Comparison of ENCODE assay signal across 17 cellular contexts in genomic region chr3:52136513-52136912, GRCh38. TPM values are rescaled to one million over a fixed set of nuclear protein-coding genes. Genes with fewer than 3 reads are reported as not detected.
DNase-seq lines count a peak whose midpoint lies in the region; ATAC-seq, FAIRE-seq and TF ChIP-seq lines count a peak whose summit lies in the region.
"Had no signal": no experiment of that assay in that cellular context is flagged by ENCODE, and none has a peak within 500 bp of the region (broad histone marks: within the 10 kb centered on the region; RNA-seq: fewer than 3 reads in every experiment).

No MANE protein-coding gene starts in this region.

- TF ChIP-seq CTCF in liver (IDR thresholded peaks at IDR 0.05; ENCODE audit: low read depth, low read length, missing input control) (no peak), HepG2 (CRISPR knock-in tag; IDR thresholded peaks at IDR 0.05) (no peak), osteoblast (IDR thresholded peaks at IDR 0.05; ENCODE audit: extremely low read depth, low read depth, low read length) (no peak), vagina (IDR thresholded peaks at IDR 0.05) (no peak)

- FAIRE-seq in HepG2 (lab: Jason Lieb, UNC) = no peak
- FAIRE-seq: D721Med, H1 had no signal

- no peak for TF ChIP-seq EP300 in HepG2 (IDR thresholded peaks at IDR 0.05; ENCODE audit: low read depth in 2 of 2, low read length in 2 of 2)
- no peak for TF ChIP-seq EP300 in HepG2 (CRISPR knock-in tag; IDR thresholded peaks at IDR 0.05; ENCODE audit: borderline replicate concordance)

- in situ Hi-C loops in HepG2 (cut with HindIII; ENCODE audit: extremely low pct_ligation_motif_present, low pct_unique_long_range_greater_than_20kb) = loop anchor here (5.0 kb wide), 1 partner anchor 79 kb away; the partner anchor contains the start of gene DUSP7

- WGBS in liver = 63% methylated on average over 9 of the region's 9 CpGs
- 97% methylated on average over 9 of the region's 9 CpGs for WGBS in HepG2 (ENCODE audit: low lambda C conversion rate)

- BruUV-seq in HepG2 (replicated peaks; lab: Mats Ljungman, UMichigan) = no TSS peak

- no peak for TF ChIP-seq POLR2A in HepG2 (IDR thresholded peaks at IDR 0.05; ENCODE audit: insufficient read depth in 1 of 2, low read depth in 2 of 2, low read length in 2 of 2)
- no peak for TF ChIP-seq POLR2A in vagina (IDR thresholded peaks at IDR 0.05)

- H3K27ac ChIP-seq in liver (ENCODE audit: low read depth in 1 of 2, low read length in 2 of 2) (no peak overlapping the region), HepG2 (ENCODE audit: extremely low read length, insufficient read depth, low read length) (no peak overlapping the region), osteoblast (ENCODE audit: low read depth, low read length) (peak overlapping the region; percentile 3), vagina (peak overlapping the region; percentile 54)
- H3K27ac ChIP-seq in effector memory CD4-positive, alpha-beta T cell (ENCODE audit: insufficient read depth, low read length, poor library complexity, severe bottlenecking) = no peak overlapping the region
- H3K27ac ChIP-seq: hepatocyte had no signal

- CTCF ChIA-PET in HepG2 (lab: Yijun Ruan, JAX; ENCODE audit: low intra/inter-chr PET ratio, low total read pairs) = no interaction called here

- TF ChIP-seq RAD21 in liver (IDR thresholded peaks at IDR 0.05) (no peak), HepG2 (CRISPR knock-in tag; IDR thresholded peaks at IDR 0.05) (no peak)

- no peak overlapping the region for H2AFZ ChIP-seq in HepG2 (ENCODE audit: low read length)
- H2AFZ ChIP-seq in osteoblast (ENCODE audit: low read length) = peak overlapping the region; percentile 80
- H2AFZ ChIP-seq: hepatocyte had no signal

- H4K20me1 ChIP-seq in HepG2 (ENCODE audit: insufficient read depth, low read length) (no peaks in the 10 kb centered on the region), osteoblast (ENCODE audit: insufficient read depth, low read length) (peaks cover 4% of the 10 kb centered on the region)

- POLR2A ChIA-PET in HepG2 (lab: Yijun Ruan, JAX) = no interaction called here

- no peak for ATAC-seq in HepG2
- ATAC-seq: natural killer cell treated with Interleukin-12 subunit alpha and Interleukin-12 subunit beta and Interleukin-15 and Interleukin-18, amount 100 ng/mL, for 72 hours; stimulated activated naive CD8-positive, alpha-beta T cell treated with anti-CD3 and anti-CD28 coated beads, Interleukin-15, Interleukin-2, amounts not matched to agents 100 U/mL and 50 U/mL, for 24 hours had no signal

- intact Hi-C loops in HepG2 (cut with micrococcal nuclease; ENCODE audit: unreplicated experiment) = no loop called here
- intact Hi-C loops in vagina (cut with DNase I) = no loop called here

- H3K36me3 ChIP-seq in liver (ENCODE audit: control insufficient read depth in 4 of 4, insufficient read depth in 3 of 4, low read depth in 1 of 4, low read length in 3 of 4) (no peaks in the 10 kb centered on the region), HepG2 (replicated peaks in 1 of 2; ENCODE audit: control insufficient read depth in 1 of 2, insufficient read depth in 2 of 2, low read length in 2 of 2) (peaks cover 16 to 36% of the 10 kb centered on the region in 2 experiments; a peak in 4 of 5 replicates), osteoblast (ENCODE audit: insufficient read depth, low read length) (no peaks in the 10 kb centered on the region), vagina (no peaks in the 10 kb centered on the region)
- H3K36me3 ChIP-seq in effector memory CD4-positive, alpha-beta T cell (ENCODE audit: control insufficient read depth, insufficient read depth, low read length) = no peaks in the 10 kb centered on the region

- DNase-seq in HepG2 (ENCODE audit: low spot score) (no peak), epidermal melanocyte (ENCODE audit: insufficient read length, low spot score) (peak; percentile 44), osteoblast (ENCODE audit: insufficient read length, low spot score, missing footprints) (peak; percentile 83), vagina (ENCODE audit: extremely low spot score in 2 of 2) (no peak), NCI-H1930 (lab: John Stamatoyannopoulos, UW) (no peak), NCI-H69 (lab: John Stamatoyannopoulos, UW) (no peak)
- no peak for DNase-seq in effector memory CD4-positive, alpha-beta T cell
- DNase-seq: activated CD4-positive, CD25-positive, alpha-beta regulatory T cell treated with anti-CD3 and anti-CD28 coated beads, Interleukin-2, amount 50 U/mL, for 72 hours; activated CD8-positive, alpha-beta memory T cell treated with anti-CD3 and anti-CD28 coated beads, Interleukin-2, amount 50 U/mL, for 4 hours; central memory CD4-positive, alpha-beta T cell; NCI-H446; stimulated activated naive CD8-positive, alpha-beta T cell treated with anti-CD3 and anti-CD28 coated beads, Interleukin-15, Interleukin-2, amounts not matched to agents 100 U/mL and 50 U/mL, for 24 hours had no signal

- H3K9me3 ChIP-seq in liver (ENCODE audit: control insufficient read depth in 4 of 4, low read length in 3 of 4) (no peaks in the 10 kb centered on the region), HepG2 (ENCODE audit: low read length) (no peaks in the 10 kb centered on the region), osteoblast (ENCODE audit: low read depth, low read length) (no peaks in the 10 kb centered on the region), vagina (no peaks in the 10 kb centered on the region)
- no peaks in the 10 kb centered on the region for H3K9me3 ChIP-seq in effector memory CD4-positive, alpha-beta T cell (ENCODE audit: control insufficient read depth, low read length)

- H3K4me3 ChIP-seq in liver (ENCODE audit: low read depth in 1 of 3, low read length in 3 of 3) = no peak overlapping the region
- H3K4me3 ChIP-seq in HepG2 (replicated peaks in 1 of 3; ENCODE audit: insufficient read depth in 1 of 3, low read depth in 2 of 3, low read length in 3 of 3) = no peak overlapping the region
- H3K4me3 ChIP-seq in osteoblast (ENCODE audit: insufficient read depth, low read length) = no peak overlapping the region
- no peak overlapping the region for H3K4me3 ChIP-seq in vagina
- no peak overlapping the region for H3K4me3 ChIP-seq in effector memory CD4-positive, alpha-beta T cell (ENCODE audit: insufficient read depth, low read depth, low read length, poor library complexity, severe bottlenecking)
- H3K4me3 ChIP-seq: hepatocyte had no signal

- H3K27me3 ChIP-seq in liver (ENCODE audit: control insufficient read depth in 4 of 4, insufficient read depth in 4 of 4, low read length in 3 of 4) (no peaks in the 10 kb centered on the region), HepG2 (ENCODE audit: control insufficient read depth in 1 of 2, insufficient read depth in 2 of 2, low read length in 2 of 2) (no peaks in the 10 kb centered on the region), osteoblast (ENCODE audit: insufficient read depth, low read length) (no peaks in the 10 kb centered on the region), vagina (no peaks in the 10 kb centered on the region)
- no peaks in the 10 kb centered on the region for H3K27me3 ChIP-seq in effector memory CD4-positive, alpha-beta T cell (replicated peaks; ENCODE audit: control insufficient read depth, insufficient read depth, low read length, poor library complexity, severe bottlenecking)
- H3K27me3 ChIP-seq: hepatocyte had no signal

- H3K4me1 ChIP-seq in liver (ENCODE audit: control insufficient read depth in 4 of 4, insufficient read depth in 4 of 4, low read length in 3 of 4) (no peaks in the 10 kb centered on the region), HepG2 (ENCODE audit: insufficient read depth, low read length) (no peaks in the 10 kb centered on the region), osteoblast (ENCODE audit: insufficient read depth, low read length) (no peaks in the 10 kb centered on the region), vagina (peaks cover 4% of the 10 kb centered on the region)
- no peaks in the 10 kb centered on the region for H3K4me1 ChIP-seq in effector memory CD4-positive, alpha-beta T cell (ENCODE audit: control insufficient read depth, insufficient read depth, low read length, poor library complexity, severe bottlenecking)

- H3K4me2 ChIP-seq in HepG2 (ENCODE audit: low read depth, low read length) (no peak overlapping the region), osteoblast (ENCODE audit: insufficient read depth, low read length) (peak overlapping the region; percentile 14)
- H3K4me2 ChIP-seq: hepatocyte had no signal

- H3K79me2 ChIP-seq in HepG2 (ENCODE audit: insufficient read depth, low read length) = no peaks in the 10 kb centered on the region
- no peaks in the 10 kb centered on the region for H3K79me2 ChIP-seq in osteoblast (ENCODE audit: insufficient read depth, low read length)
- H3K79me2 ChIP-seq: hepatocyte had no signal

- H3K9ac ChIP-seq in liver (ENCODE audit: low read depth in 1 of 2, low read length in 2 of 2) (no peak overlapping the region), HepG2 (ENCODE audit: insufficient read depth, low read depth, low read length) (no peak overlapping the region)

TF ChIP-seq in liver, 16 proteins besides CTCF, POLR2A, EP300 and RAD21 (continues in another document):
- no peak for TF ChIP-seq TAF1 (conservative IDR thresholded peaks at IDR 0.05)

RNA-seq across cellular contexts. Expression of gene POC1A, which starts 17.7 kb away (rescaled TPM):
- total RNA-seq in liver (10 to 100 TPM in 1 of 2 donors, 1 to 10 TPM in 1; 2.8 to 12.7 TPM), HepG2 (2016; rRNA removed; fragmentation: Illumina TruSeq; extraction: Trizol) (20.0 and 22.5 TPM in 2 replicates), osteoblast (1.8 and 3.2 TPM in 2 replicates), vagina (0.74 TPM)
- polyA plus RNA-seq in liver (1 to 10 TPM; 1.4 to 6.8 TPM), HepG2 (2011; rRNA removed) (12.6 and 14.6 TPM in 2 replicates)
- total RNA-seq in HepG2 (2016; cell fraction: cytosol; rRNA removed; fragmentation: Illumina TruSeq; extraction: Trizol; ENCODE audit: low read depth) = 13.9 and 15.5 TPM in 2 replicates
- total RNA-seq in HepG2 (2016; cell fraction: insoluble cytoplasmic fraction; rRNA removed; fragmentation: Illumina TruSeq; extraction: Trizol) = 20.6 and 21.0 TPM in 2 replicates
- total RNA-seq in HepG2 (2016; cell fraction: membrane; rRNA removed; fragmentation: Illumina TruSeq; extraction: Trizol) = 24.6 and 24.9 TPM in 2 replicates
- 11.2 and 11.3 TPM in 2 replicates for total RNA-seq in HepG2 (2016; cell fraction: nucleus; rRNA removed; fragmentation: Illumina TruSeq; extraction: Trizol)
- 9.9 and 16.4 TPM in 2 replicates for polyA plus RNA-seq in HepG2 (2011; cell fraction: cytosol; rRNA removed)
- polyA plus RNA-seq in HepG2 (2011; cell fraction: nucleus; rRNA removed) = 9.4 and 12.5 TPM in 2 replicates
- 5.8 and 9.6 TPM in 2 replicates for polyA plus RNA-seq in HepG2 (2012)
- 18.4 and 20.8 TPM in 2 replicates for polyA plus RNA-seq in HepG2 (2016; cell fraction: cytosol; fragmentation: Illumina TruSeq; extraction: Trizol; ENCODE audit: low read depth)
- 22.6 and 26.9 TPM in 2 replicates for polyA plus RNA-seq in HepG2 (2016; cell fraction: insoluble cytoplasmic fraction; fragmentation: Illumina TruSeq; extraction: Trizol; ENCODE audit: low read depth)
- 23.5 and 25.2 TPM in 2 replicates for polyA plus RNA-seq in HepG2 (2016; cell fraction: membrane; fragmentation: Illumina TruSeq; extraction: Trizol; ENCODE audit: low read depth)
- 16.5 and 16.9 TPM in 2 replicates for polyA plus RNA-seq in HepG2 (2016; cell fraction: nucleus; fragmentation: Illumina TruSeq; extraction: Trizol; ENCODE audit: insufficient read depth, low read depth)
- 35.8 and 64.7 TPM in 2 replicates for polyA minus RNA-seq in HepG2 (2011; rRNA and poly(A)+ RNA removed; ENCODE audit: low replicate concordance)
- polyA minus RNA-seq in HepG2 (2011; cell fraction: cytosol; rRNA and poly(A)+ RNA removed) = 4.6 and 7.1 TPM in 2 replicates
- polyA minus RNA-seq in HepG2 (2011; cell fraction: nucleus; rRNA and poly(A)+ RNA removed) = 8.0 TPM in 2 replicates

Comparison
In these comparisons a context has a peak if more than half of its experiments do, and no peak if none do; other contexts are left out.
1. H3K27ac ChIP-seq: peak in osteoblast (single experiment) and vagina (single experiment); none in liver (0 of 2), HepG2 (single experiment) and effector memory CD4-positive, alpha-beta T cell (single experiment).
2. DNase-seq: peak in epidermal melanocyte (single experiment) and osteoblast (single experiment); none in HepG2 (single experiment), vagina (0 of 2), NCI-H1930 (0 of 2), effector memory CD4-positive, alpha-beta T cell (0 of 3) and NCI-H69 (single experiment).